8 cellular contexts compared by ENCODE assay signal in genomic region chr11:1548221-1549070, GRCh38. TPM values are rescaled to one million over a fixed set of nuclear protein-coding genes. Genes with fewer than 3 reads are reported as not detected.
A peak's percentile ranks its signal among the peaks of the same experiment; 100 is the strongest.
DNase-seq lines count a peak whose midpoint lies in the region; ATAC-seq lines count a peak whose summit lies in the region.

No MANE protein-coding gene starts in this region.

- ATAC-seq in esophagus mucosa (peak; percentile 48), GM19455 (IDR thresholded peaks at IDR 0.05; ENCODE audit: unreplicated experiment) (no peak), GM18868 (IDR thresholded peaks at IDR 0.05; ENCODE audit: unreplicated experiment) (no peak)

- H3K9me3 ChIP-seq in mucosa of rectum (ENCODE audit: control insufficient read depth in 2 of 2, low read length in 2 of 2) = no peaks in the 10 kb centered on the region

- H3K27ac ChIP-seq in mucosa of rectum (ENCODE audit: low read depth in 2 of 2, low read length in 2 of 2) = peak overlapping the region; percentile 71 to 78

- no peak overlapping the region for H3K27ac Mint-ChIP-seq in activated naive CD4-positive, alpha-beta T cell treated with anti-CD3 and anti-CD28 coated beads, Interleukin-2, amount 10 ng/mL, durations not matched to agents 7 days and 5 days

- no peaks in the 10 kb centered on the region for H3K36me3 ChIP-seq in mucosa of rectum (ENCODE audit: control insufficient read depth in 2 of 2, insufficient read depth in 2 of 2, low read length in 2 of 2)

- peak overlapping the region; percentile 20 to 46 for H3K4me3 ChIP-seq in mucosa of rectum (ENCODE audit: low read length in 2 of 2)

- CTCF ChIA-PET in activated naive CD4-positive, alpha-beta T cell treated with anti-CD3 and anti-CD28 coated beads, Interleukin-2, amount 10 ng/mL, durations not matched to agents 7 days and 5 days (lab: Charles Lee) = interaction anchor here (5.2 kb wide), 1 partner anchor 26 kb away, joined by 51 read pairs; no protein-coding TSS in a partner anchor

- peaks cover 76% of the 10 kb centered on the region for H3K27me3 Mint-ChIP-seq in activated naive CD4-positive, alpha-beta T cell treated with anti-CD3 and anti-CD28 coated beads, Interleukin-2, amount 10 ng/mL, durations not matched to agents 7 days and 5 days

- H3K27me3 ChIP-seq in mucosa of rectum (ENCODE audit: control insufficient read depth in 2 of 2, insufficient read depth in 2 of 2, low read length in 2 of 2) = peaks cover 0 to 5% of the 10 kb centered on the region in 2 donors

- no peaks in the 10 kb centered on the region for H3K9me3 Mint-ChIP-seq in activated naive CD4-positive, alpha-beta T cell treated with anti-CD3 and anti-CD28 coated beads, Interleukin-2, amount 10 ng/mL, durations not matched to agents 7 days and 5 days

- H3K4me3 Mint-ChIP-seq in activated naive CD4-positive, alpha-beta T cell treated with anti-CD3 and anti-CD28 coated beads, Interleukin-2, amount 10 ng/mL, durations not matched to agents 7 days and 5 days = no peak overlapping the region

- peak overlapping the region in 1 of 2 donors; percentile 83 for H3K9ac ChIP-seq in mucosa of rectum (ENCODE audit: low read depth in 1 of 2, low read length in 2 of 2)

- peaks cover 25 to 31% of the 10 kb centered on the region in 2 donors for H3K4me1 ChIP-seq in mucosa of rectum (ENCODE audit: control insufficient read depth in 2 of 2, insufficient read depth in 2 of 2, low read length in 2 of 2)

- no peaks in the 10 kb centered on the region for H3K36me3 Mint-ChIP-seq in activated naive CD4-positive, alpha-beta T cell treated with anti-CD3 and anti-CD28 coated beads, Interleukin-2, amount 10 ng/mL, durations not matched to agents 7 days and 5 days

- H3K4me1 Mint-ChIP-seq in activated naive CD4-positive, alpha-beta T cell treated with anti-CD3 and anti-CD28 coated beads, Interleukin-2, amount 10 ng/mL, durations not matched to agents 7 days and 5 days = peaks cover 3% of the 10 kb centered on the region

- peak; percentile 74 for DNase-seq in H4 (ENCODE audit: low spot score)
- DNase-seq in NCI-H748 (lab: John Stamatoyannopoulos, UW; ENCODE audit: unreplicated experiment) = peak; percentile 86
- no peak for DNase-seq in superior temporal gyrus (ENCODE audit: extremely low spot score)
- DNase-seq in activated naive CD4-positive, alpha-beta T cell treated with anti-CD3 and anti-CD28 coated beads, Interleukin-2, amount 10 ng/mL, durations not matched to agents 7 days and 5 days = no peak

RNA-seq across cellular contexts. Expression of gene DUSP8, which starts 23.6 kb away (rescaled TPM):
- 0.45 and 3.2 TPM in 2 replicates for total RNA-seq in H4 (2014; rRNA removed; shearing (Covaris generic))
- total RNA-seq in esophagus mucosa = 0.76 TPM

RNA-seq across cellular contexts. Expression of gene KRTAP5-1, which starts 36.6 kb away (rescaled TPM):
- not detected in 2 replicates for total RNA-seq in H4 (2014; rRNA removed; shearing (Covaris generic))
- total RNA-seq in esophagus mucosa = not detected

RNA-seq across cellular contexts. Expression of gene KRTAP5-2, which starts 49.6 kb away (rescaled TPM):
- not detected in 2 replicates for total RNA-seq in H4 (2014; rRNA removed; shearing (Covaris generic))
- not detected for total RNA-seq in esophagus mucosa

RNA-seq across cellular contexts. Expression of gene KRTAP5-3, which starts 59.8 kb away (rescaled TPM):
- not detected in 2 replicates for total RNA-seq in H4 (2014; rRNA removed; shearing (Covaris generic))
- not detected for total RNA-seq in esophagus mucosa

Comparison
In these comparisons a context has a peak if more than half of its experiments do, and no peak if none do; other contexts are left out.
1. DNase-seq: peak in H4 (single experiment) and NCI-H748 (single experiment); none in superior temporal gyrus (single experiment) and activated naive CD4-positive, alpha-beta T cell treated with anti-CD3 and anti-CD28 coated beads, Interleukin-2, amount 10 ng/mL, durations not matched to agents 7 days and 5 days (single experiment).